Comparison of ENCODE assay signal across 16 cellular contexts in genomic region chr7:55325371-55325792, GRCh38. TPM values are rescaled to one million over a fixed set of nuclear protein-coding genes. Genes with fewer than 3 reads are reported as not detected.
DNase-seq lines count a peak whose midpoint lies in the region; TF ChIP-seq lines count a peak whose summit lies in the region.
"Had no signal": no experiment of that assay in that cellular context is flagged by ENCODE, and none has a peak within 500 bp of the region (broad histone marks: within the 10 kb centered on the region; RNA-seq: fewer than 3 reads in every experiment).

No MANE protein-coding gene starts in this region.

- no peak overlapping the region for H3K4me3 Mint-ChIP-seq in chondrocyte (ENCODE audit: unreplicated experiment)
- H3K4me3 Mint-ChIP-seq: CD4-positive, CD25-positive, alpha-beta regulatory T cell; mesothelial cell of epicardium; stimulated activated naive CD8-positive, alpha-beta T cell treated with anti-CD3 and anti-CD28 coated beads, Interleukin-15, Interleukin-2, amounts not matched to agents 100 ng/mL and 50 ng/mL, for 24 hours had no signal

- peaks cover 6% of the 10 kb centered on the region for H3K36me3 Mint-ChIP-seq in chondrocyte (ENCODE audit: low read depth)
- H3K36me3 Mint-ChIP-seq: CD4-positive, CD25-positive, alpha-beta regulatory T cell; mesothelial cell of epicardium had no signal

- H3K4me3 ChIP-seq in AG09309 (ENCODE audit: control insufficient read depth, low read depth, low read length) (no peak overlapping the region), LNCaP clone FGC (ENCODE audit: low read depth, low read length) (no peak overlapping the region)
- H3K4me3 ChIP-seq: esophagus squamous epithelium, GM12878 had no signal

- TF ChIP-seq CTCF in AG09309 (IDR thresholded peaks at IDR 0.05; ENCODE audit: control insufficient read depth, insufficient read depth, low read depth, low read length, missing control alignments) (no peak), LNCaP clone FGC (IDR thresholded peaks at IDR 0.05; ENCODE audit: control insufficient read depth, extremely low read depth, insufficient read depth) (no peak), chondrocyte (IDR thresholded peaks at IDR 0.05) (no peak)

- H3K9me3 Mint-ChIP-seq in chondrocyte (ENCODE audit: low read depth) = peaks cover 12% of the 10 kb centered on the region
- H3K9me3 Mint-ChIP-seq: stimulated activated naive CD8-positive, alpha-beta T cell treated with anti-CD3 and anti-CD28 coated beads, Interleukin-15, Interleukin-2, amounts not matched to agents 100 ng/mL and 50 ng/mL, for 24 hours had no signal

- DNase-seq in AG09309 (ENCODE audit: low read depth) (peak; percentile 80), LNCaP clone FGC (ENCODE audit: low read depth) (peak; percentile 87), chondrocyte (ENCODE audit: low spot score) (no peak), myocyte (ENCODE audit: low read depth) (peak; percentile 99), T-helper 2 cell (no peak), kidney glomerular epithelial cell (lab: John Stamatoyannopoulos, UW) (no peak), RPMI8226 (no peak), HK-2 (ENCODE audit: unreplicated experiment) (no peak)
- DNase-seq: activated naive CD4-positive, alpha-beta T cell treated with Interleukin-2 at 50 U/mL for 16 hours; CD4-positive, CD25-positive, alpha-beta regulatory T cell; esophagus squamous epithelium; NCI-H1436; SHP77 had no signal

- peak overlapping the region; percentile 69 for H3K27ac Mint-ChIP-seq in chondrocyte (ENCODE audit: unreplicated experiment)
- H3K27ac Mint-ChIP-seq: CD4-positive, CD25-positive, alpha-beta regulatory T cell; mesothelial cell of epicardium; stimulated activated naive CD8-positive, alpha-beta T cell treated with anti-CD3 and anti-CD28 coated beads, Interleukin-15, Interleukin-2, amounts not matched to agents 100 ng/mL and 50 ng/mL, for 24 hours had no signal

- peaks cover 10% of the 10 kb centered on the region for H3K4me1 Mint-ChIP-seq in chondrocyte (ENCODE audit: low read depth)
- H3K4me1 Mint-ChIP-seq: CD4-positive, CD25-positive, alpha-beta regulatory T cell; mesothelial cell of epicardium had no signal

- H3K27me3 Mint-ChIP-seq in chondrocyte (ENCODE audit: low read depth) = peaks cover 6% of the 10 kb centered on the region
- H3K27me3 Mint-ChIP-seq: CD4-positive, CD25-positive, alpha-beta regulatory T cell had no signal

RNA-seq across cellular contexts. Expression of gene LANCL2, which starts 39.8 kb away (rescaled TPM):
- 13.9 to 21.3 TPM (median 20.4 TPM) in 3 replicates for total RNA-seq in chondrocyte
- total RNA-seq in myocyte = 28.5 and 36.4 TPM in 2 replicates
- 56.1 TPM for polyA plus RNA-seq in myocyte (2012)

Comparison
In these comparisons a context has a peak if more than half of its experiments do, and no peak if none do; other contexts are left out.
1. DNase-seq: peak in AG09309 (single experiment), LNCaP clone FGC (single experiment) and myocyte (single experiment); none in chondrocyte (single experiment), T-helper 2 cell (0 of 5), kidney glomerular epithelial cell (single experiment), RPMI8226 (single experiment) and HK-2 (single experiment).